7 cellular contexts compared by ENCODE assay signal in the genomic region with DNA sequence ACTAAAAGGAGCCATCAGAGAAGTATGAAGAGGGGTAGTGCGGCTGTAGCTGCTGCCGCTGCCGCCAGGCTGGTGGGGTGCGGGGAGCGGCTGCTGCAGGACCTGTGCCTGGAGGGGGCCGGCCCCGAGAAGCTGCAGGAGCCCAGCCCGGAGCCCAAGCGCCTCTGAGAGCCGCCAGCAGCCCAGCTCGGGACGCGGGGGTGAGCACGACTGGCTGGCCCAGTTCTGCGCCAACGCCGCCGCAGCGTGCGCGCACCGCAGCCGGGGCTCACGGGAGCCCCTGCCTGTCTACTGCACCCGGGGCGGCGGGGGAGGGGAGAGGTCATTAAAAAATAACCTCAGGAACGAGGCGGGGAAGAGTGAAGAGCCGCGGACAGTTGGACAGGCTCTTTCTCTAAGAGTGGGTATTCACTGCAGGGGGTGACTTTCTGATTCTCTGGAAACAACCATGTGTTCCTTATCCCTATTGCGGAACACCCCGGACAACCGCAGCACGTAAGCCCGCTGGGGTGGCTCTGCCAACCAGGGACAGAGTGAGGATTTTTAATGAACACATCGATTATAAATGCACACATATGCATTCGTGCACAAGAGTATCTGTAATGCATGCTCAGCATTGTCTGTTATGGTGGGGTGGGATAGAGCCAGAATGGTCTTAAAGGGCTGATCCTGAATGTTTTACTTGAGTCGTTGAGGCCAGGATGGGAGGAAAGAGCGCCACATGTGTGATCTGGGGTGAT. TPM values are rescaled to one million over a fixed set of nuclear protein-coding genes. Genes with fewer than 3 reads are reported as not detected.
DNase-seq lines count a peak whose midpoint lies in the region; ATAC-seq, FAIRE-seq and TF ChIP-seq lines count a peak whose summit lies in the region.

No MANE protein-coding gene starts in this region.

- no peak for TF ChIP-seq CTCF in epithelial cell of esophagus (IDR thresholded peaks at IDR 0.05; ENCODE audit: insufficient read depth, low read depth, low read length, missing control alignments)
- no peak for TF ChIP-seq CTCF in tibial artery (IDR thresholded peaks at IDR 0.05)

- H3K4me3 ChIP-seq in SJCRH30 (peak overlapping the region; percentile 59), epithelial cell of esophagus (ENCODE audit: low read length) (peak overlapping the region; percentile 9), muscle layer of duodenum (ENCODE audit: low read depth in 1 of 2, low read length in 2 of 2) (peak overlapping the region; percentile 60 to 67), tibial artery (peak overlapping the region; percentile 25 to 36)

- TF ChIP-seq POLR2A in H54 (IDR thresholded peaks at IDR 0.05; ENCODE audit: low read depth, low read length): no peak

- H3K27ac ChIP-seq in SJCRH30: peak overlapping the region; percentile 45
- H3K27ac ChIP-seq in muscle layer of duodenum (ENCODE audit: low read length): no peak overlapping the region
- no peak overlapping the region for H3K27ac ChIP-seq in tibial artery

- DNase-seq in SJCRH30 (peak; percentile 70 to 72), epithelial cell of esophagus (ENCODE audit: low read depth) (peak; percentile 5), tibial artery (no peak), H54 (ENCODE audit: insufficient read length, low spot score) (no peak)

- FAIRE-seq in H54 (lab: Jason Lieb, UNC): no peak

- H3K4me1 ChIP-seq in SJCRH30: no peaks in the 10 kb centered on the region; the same call in 1 of the 2 replicates
- H3K4me1 ChIP-seq in muscle layer of duodenum (ENCODE audit: control insufficient read depth in 1 of 2, insufficient read depth in 2 of 2, low read length in 2 of 2): peaks cover 0 to 6% of the 10 kb centered on the region in 2 donors
- H3K4me1 ChIP-seq in tibial artery: peaks cover 0 to 11% (median 5%) of the 10 kb centered on the region in 4 donors

- 0 out of 2 replicates have a peak, but pooled peaks cover 3% of the 10 kb centered on the region for H3K9me3 ChIP-seq in SJCRH30 (replicated peaks)
- H3K9me3 ChIP-seq in muscle layer of duodenum (ENCODE audit: control insufficient read depth in 1 of 2, low read length in 2 of 2): no peaks in the 10 kb centered on the region
- H3K9me3 ChIP-seq in tibial artery: no peaks in the 10 kb centered on the region

- intact Hi-C loops in tibial artery (cut with DNase I; ENCODE audit: low total_unique reads): no loop called here

- H3K36me3 ChIP-seq in SJCRH30 (no peaks in the 10 kb centered on the region), muscle layer of duodenum (ENCODE audit: control insufficient read depth in 1 of 2, insufficient read depth in 2 of 2, low read length in 2 of 2) (no peaks in the 10 kb centered on the region), tibial artery (no peaks in the 10 kb centered on the region)

- ATAC-seq in GM18867 (IDR thresholded peaks at IDR 0.05; ENCODE audit: unreplicated experiment): peak; percentile 37
- peak; percentile 69 for ATAC-seq in HG02642 (IDR thresholded peaks at IDR 0.05; ENCODE audit: poor library complexity, unreplicated experiment)

- no peaks in the 10 kb centered on the region for H3K27me3 ChIP-seq in SJCRH30
- H3K27me3 ChIP-seq in muscle layer of duodenum (ENCODE audit: low read depth, low read length): peaks cover 8% of the 10 kb centered on the region
- H3K27me3 ChIP-seq in tibial artery: peaks cover 0 to 15% of the 10 kb centered on the region in 2 donors

RNA-seq across cellular contexts. Expression of a gene that starts 0.5 kb away (rescaled TPM):
- 3.7 and 4.4 TPM in 2 replicates for total RNA-seq in SJCRH30 (2014; rRNA removed; shearing (Covaris generic))

RNA-seq across cellular contexts. Expression of a gene that starts 41.2 kb away (rescaled TPM):
- 8.7 and 9.8 TPM in 2 replicates for total RNA-seq in SJCRH30 (2014; rRNA removed; shearing (Covaris generic))

Comparison
In these comparisons a context has a peak if more than half of its experiments do, and no peak if none do; other contexts are left out.
1. DNase-seq: peak in SJCRH30 (2 of 2) and epithelial cell of esophagus (single experiment); none in tibial artery (0 of 2) and H54 (single experiment).
2. H3K4me3 ChIP-seq: peak in every context shown above with its lines; median percentile 64 in muscle layer of duodenum; 59 in SJCRH30; 30 in tibial artery; 9 in epithelial cell of esophagus.